ENCODE assay signal across 8 cellular contexts in the genomic region with DNA sequence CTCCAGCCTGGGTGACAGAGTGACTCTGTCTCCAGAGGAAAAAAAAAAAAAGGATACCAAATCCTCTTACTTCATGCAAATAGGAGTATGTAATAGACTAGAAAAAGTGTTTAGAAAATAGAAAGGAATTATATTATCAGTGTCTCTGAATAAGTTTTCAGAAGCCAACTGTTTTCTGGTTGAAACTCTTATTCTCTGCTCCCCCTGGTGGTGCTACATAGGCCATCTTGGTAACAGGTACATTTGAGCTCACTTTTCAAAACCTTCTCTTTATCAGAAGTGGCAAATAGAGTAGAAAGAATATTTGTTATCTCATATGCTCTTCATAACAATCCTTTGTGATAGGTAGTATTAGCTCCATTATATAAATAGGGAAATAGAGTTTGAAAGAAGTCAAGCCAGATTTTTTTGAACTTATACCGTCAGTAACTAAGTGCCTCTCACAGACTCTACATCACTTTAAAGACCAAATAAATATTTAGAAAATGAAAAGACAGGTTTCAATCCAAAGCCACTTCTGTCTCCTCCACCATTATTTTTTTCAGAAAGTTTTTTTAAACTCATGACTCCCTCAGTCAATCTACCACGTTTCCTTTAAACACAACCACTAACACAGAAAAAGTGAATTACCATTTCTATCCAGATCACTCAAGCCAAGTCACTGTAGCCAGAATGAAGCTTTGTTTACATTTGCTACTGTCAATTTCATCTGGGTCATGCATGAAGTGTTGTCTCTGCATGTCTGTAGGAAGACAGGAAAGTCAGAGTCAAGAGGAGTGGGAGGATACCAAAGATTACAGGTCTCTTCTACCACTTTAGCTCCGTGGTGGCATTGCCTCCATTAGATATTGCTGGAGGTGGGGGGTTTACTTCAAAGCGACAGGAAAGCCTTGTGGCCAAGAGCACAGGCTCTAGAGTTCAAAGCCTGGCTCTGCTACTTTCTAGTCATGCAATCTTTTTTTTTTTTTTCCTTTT. TPM values are rescaled to one million over a fixed set of nuclear protein-coding genes. Genes with fewer than 3 reads are reported as not detected.
DNase-seq lines count a peak whose midpoint lies in the region; FAIRE-seq and TF ChIP-seq lines count a peak whose summit lies in the region.

No MANE protein-coding gene starts in this region.

- peaks cover 0 to 2% (median 0%) of the 10 kb centered on the region in 3 donors for H3K27me3 Mint-ChIP-seq in immature natural killer cell (ENCODE audit: low read depth in 3 of 3)

- no peak overlapping the region for H3K4me3 Mint-ChIP-seq in immature natural killer cell

- H4K20me1 ChIP-seq in OCI-LY3 (ENCODE audit: insufficient read depth, low read length): no peaks in the 10 kb centered on the region

- TF ChIP-seq POLR2A in H54 (IDR thresholded peaks at IDR 0.05; ENCODE audit: low read depth, low read length): no peak

- no peaks in the 10 kb centered on the region for H3K9me3 ChIP-seq in OCI-LY3 (ENCODE audit: insufficient read depth, low read length)

- peak; percentile 24 for DNase-seq in DMS114 treated with DMSO at 0.1 percent for 48 hours (lab: John Stamatoyannopoulos, UW; ENCODE audit: unreplicated experiment)
- DNase-seq in H54 (ENCODE audit: insufficient read length, low spot score): no peak
- DNase-seq in activated naive CD4-positive, alpha-beta T cell treated with Interleukin-2 at 50 U/mL for 16 hours: peak; percentile 53
- peak; percentile 37 to 61 (median 53) for DNase-seq in immature natural killer cell
- peak; percentile 59 for DNase-seq in superior temporal gyrus (ENCODE audit: extremely low spot score)
- DNase-seq in mesenteric fat pad (ENCODE audit: low spot score): no peak
- no peak for DNase-seq in AG20443 (ENCODE audit: low spot score)

- H3K4me3 ChIP-seq in OCI-LY3 (ENCODE audit: low read length): no peak overlapping the region

- no peaks in the 10 kb centered on the region for H3K27me3 ChIP-seq in OCI-LY3 (ENCODE audit: low read depth, low read length)

- H2AFZ ChIP-seq in OCI-LY3 (ENCODE audit: low read depth, low read length): no peak overlapping the region

- TF ChIP-seq CTCF in OCI-LY3 (IDR thresholded peaks at IDR 0.05; ENCODE audit: low read depth, low read length): peak; percentile 63

- no peak overlapping the region for H3K9ac ChIP-seq in OCI-LY3 (ENCODE audit: low read length)

- H3K27ac ChIP-seq in OCI-LY3 (ENCODE audit: low read length): no peak overlapping the region

- no peaks in the 10 kb centered on the region for H3K36me3 Mint-ChIP-seq in immature natural killer cell

- H3K27ac Mint-ChIP-seq in immature natural killer cell: peak overlapping the region in 5 of 6 donors; percentile 1 to 73 (median 57)

- peaks cover 14 to 29% of the 10 kb centered on the region in 2 donors for H3K4me1 Mint-ChIP-seq in immature natural killer cell

- no peaks in the 10 kb centered on the region for H3K79me2 ChIP-seq in OCI-LY3 (ENCODE audit: low read length)

- H3K9me3 Mint-ChIP-seq in immature natural killer cell: no peaks in the 10 kb centered on the region

- H3K4me2 ChIP-seq in OCI-LY3 (ENCODE audit: low read length): no peak overlapping the region

- peaks cover 29% of the 10 kb centered on the region for H3K4me1 ChIP-seq in OCI-LY3 (ENCODE audit: low read length)

- no peaks in the 10 kb centered on the region for H3K36me3 ChIP-seq in OCI-LY3 (replicated peaks; ENCODE audit: low read depth, low read length)

- peak; percentile 83 for FAIRE-seq in H54 (lab: Jason Lieb, UNC)

RNA-seq across cellular contexts. Expression of gene IL23R, which starts 45.6 kb away (rescaled TPM):
- polyA plus RNA-seq in immature natural killer cell: 1 to 10 TPM in 1 of 3 donors, under 1 TPM in 2; 0.12 to 1.4 (median 0.23) TPM
- total RNA-seq in mesenteric fat pad: not detected

Comparison
In these comparisons a context has a peak if more than half of its experiments do, and no peak if none do; other contexts are left out.
1. DNase-seq: peak in DMS114 treated with DMSO at 0.1 percent for 48 hours (single experiment), activated naive CD4-positive, alpha-beta T cell treated with Interleukin-2 at 50 U/mL for 16 hours (single experiment), immature natural killer cell (3 of 3) and superior temporal gyrus (single experiment); none in H54 (single experiment), mesenteric fat pad (single experiment) and AG20443 (single experiment).